In genomic region chr9:34271618-34272017, GRCh38 we compare ENCODE assay signal across 19 cellular contexts. TPM values are rescaled to one million over a fixed set of nuclear protein-coding genes. Genes with fewer than 3 reads are reported as not detected.
DNase-seq lines count a peak whose midpoint lies in the region; ATAC-seq, FAIRE-seq and TF ChIP-seq lines count a peak whose summit lies in the region.
"Had no signal": no experiment of that assay in that cellular context is flagged by ENCODE, and none has a peak within 500 bp of the region (broad histone marks: within the 10 kb centered on the region; RNA-seq: fewer than 3 reads in every experiment).

No MANE protein-coding gene starts in this region.

- no peaks in the 10 kb centered on the region for H3K27me3 ChIP-seq in endodermal cell (ENCODE audit: control insufficient read depth, insufficient read depth, low read length, poor library complexity, severe bottlenecking)
- H3K27me3 ChIP-seq: BE2C had no signal

- WGBS in endodermal cell (ENCODE audit: insufficient coverage in 1 of 2, insufficient read length in 1 of 2), 2 experiments, result 83 to 93% methylated on average over 1 to 3 of the region's 3 CpGs

- DNase-seq in NCI-H510A treated with DMSO at 0.1 percent for 48 hours (lab: John Stamatoyannopoulos, UW) (peak; percentile 56), NCI-H510A (lab: John Stamatoyannopoulos, UW) (no peak), NCI-H69 (lab: John Stamatoyannopoulos, UW) (peak; percentile 83), endodermal cell (no peak), progenitor cell of endocrine pancreas (ENCODE audit: low spot score, unreplicated experiment) (no peak), GM12892 (ENCODE audit: insufficient read length) (no peak)
- DNase-seq: 8988T; BE2C; Calu3; CD4-positive, alpha-beta T cell; DMS79; GM23248; HCEC 1CT; KG1; NCI-H146; NCI-H524 treated with DMSO at 0.1 percent for 48 hours; NK-92 treated with Interleukin-12 subunit alpha and Interleukin-12 subunit beta, amount 100 ng/mL, for 24 hours had no signal

- H3K4me3 ChIP-seq in endodermal cell (ENCODE audit: low read length), result no peak overlapping the region
- H3K4me3 ChIP-seq: GM23248 had no signal

- no peak overlapping the region for H3K4me3 Mint-ChIP-seq in endodermal cell
- no peak overlapping the region for H3K4me3 Mint-ChIP-seq in progenitor cell of endocrine pancreas (ENCODE audit: low read depth)
- H3K4me3 Mint-ChIP-seq: CD4-positive, alpha-beta T cell had no signal

- no peaks in the 10 kb centered on the region for H3K36me3 ChIP-seq in endodermal cell (ENCODE audit: control insufficient read depth, insufficient read depth, low read length)

- H3K4me1 ChIP-seq in endodermal cell (ENCODE audit: control insufficient read depth, insufficient read depth, low read length), result no peaks in the 10 kb centered on the region

- TF ChIP-seq POLR2A in GM12892 (IDR thresholded peaks at IDR 0.05; ENCODE audit: low read depth, low read length), result no peak

- no peak for ATAC-seq in HG02970 (IDR thresholded peaks at IDR 0.05; ENCODE audit: low FRiP score, unreplicated experiment)
- no peak for ATAC-seq in GM21423 (IDR thresholded peaks at IDR 0.05; ENCODE audit: unreplicated experiment)

- no peaks in the 10 kb centered on the region for H3K9me3 ChIP-seq in endodermal cell (ENCODE audit: control insufficient read depth, low read length)
- H3K9me3 ChIP-seq: BE2C had no signal

- H3K9me3 Mint-ChIP-seq in endodermal cell (no peaks in the 10 kb centered on the region), progenitor cell of endocrine pancreas (ENCODE audit: low read depth) (no peaks in the 10 kb centered on the region)
- H3K9me3 Mint-ChIP-seq: CD4-positive, alpha-beta T cell had no signal

- no peak for FAIRE-seq in GM12892 (lab: Jason Lieb, UNC)

- H3K4me1 Mint-ChIP-seq in endodermal cell, result no peaks in the 10 kb centered on the region
- peaks cover 13% of the 10 kb centered on the region for H3K4me1 Mint-ChIP-seq in progenitor cell of endocrine pancreas (ENCODE audit: low read depth)

- no peak for TF ChIP-seq CTCF in endodermal cell (conservative IDR thresholded peaks at IDR 0.05)
- no peak for TF ChIP-seq CTCF in progenitor cell of endocrine pancreas (IDR thresholded peaks at IDR 0.05; ENCODE audit: unreplicated experiment)

- peaks cover 6% of the 10 kb centered on the region for H3K36me3 Mint-ChIP-seq in endodermal cell (ENCODE audit: low read depth)
- peaks cover 5% of the 10 kb centered on the region for H3K36me3 Mint-ChIP-seq in progenitor cell of endocrine pancreas (ENCODE audit: insufficient read depth)

- peak overlapping the region; percentile 14 for H3K27ac Mint-ChIP-seq in endodermal cell
- peak overlapping the region; percentile 9 for H3K27ac Mint-ChIP-seq in progenitor cell of endocrine pancreas
- H3K27ac Mint-ChIP-seq: CD4-positive, alpha-beta T cell had no signal

- H3K9ac ChIP-seq in endodermal cell (ENCODE audit: extremely low read depth, low read length, poor library complexity, severe bottlenecking), result no peak overlapping the region
- H3K9ac ChIP-seq: GM23248 had no signal

- no peaks in the 10 kb centered on the region for H3K27me3 Mint-ChIP-seq in endodermal cell (ENCODE audit: insufficient read depth)
- H3K27me3 Mint-ChIP-seq in progenitor cell of endocrine pancreas, result no peaks in the 10 kb centered on the region
- H3K27me3 Mint-ChIP-seq: CD4-positive, alpha-beta T cell had no signal

- H3K27ac ChIP-seq in endodermal cell (ENCODE audit: low read depth, low read length), result peak overlapping the region; percentile 28
- H3K27ac ChIP-seq: GM23248 had no signal

RNA-seq across cellular contexts. Expression of gene KIF24, which starts 57.5 kb away (rescaled TPM):
- 10 to 100 TPM in 1 of 2 donors, 1 to 10 TPM in 1; 7.7 to 10.6 TPM for total RNA-seq in endodermal cell
- polyA plus RNA-seq in endodermal cell (2013, experiment 1 of 2), result 7.7 TPM
- polyA plus RNA-seq in endodermal cell (2013, experiment 2 of 2), result 8.1 TPM
- total RNA-seq in progenitor cell of endocrine pancreas, result 9.1 and 10.0 TPM in 2 replicates
- polyA plus RNA-seq in GM12892 (2012; ENCODE audit: missing spikeins), result 2.1 TPM

RNA-seq across cellular contexts. Expression of gene NUDT2, which starts 57.8 kb away (rescaled TPM):
- total RNA-seq in endodermal cell, result 10 to 100 TPM; 20.6 to 29.4 TPM
- polyA plus RNA-seq in endodermal cell (2013, experiment 1 of 2), result 20.2 TPM
- polyA plus RNA-seq in endodermal cell (2013, experiment 2 of 2), result 21.4 TPM
- 21.1 TPM in 2 replicates for total RNA-seq in progenitor cell of endocrine pancreas
- 42.5 TPM for polyA plus RNA-seq in GM12892 (2012; ENCODE audit: missing spikeins)

Comparison
In these comparisons a context has a peak if more than half of its experiments do, and no peak if none do; other contexts are left out.
1. DNase-seq: peak in NCI-H510A treated with DMSO at 0.1 percent for 48 hours (single experiment) and NCI-H69 (single experiment); none in NCI-H510A (single experiment), endodermal cell (single experiment), progenitor cell of endocrine pancreas (single experiment) and GM12892 (single experiment).